In genomic region chrX:48538641-48539344, GRCh38 we compare ENCODE assay signal across 1 cellular context.
TF ChIP-seq lines count a peak whose summit lies in the region.

No MANE protein-coding gene starts in this region.

TF ChIP-seq in WTC11, 78 proteins besides CTCF, POLR2A, EP300 and RAD21 (continued from another document):
- no peak for TF ChIP-seq ZNF532 (CRISPR knock-in tag; IDR thresholded peaks at IDR 0.05; ENCODE audit: borderline replicate concordance)
- TF ChIP-seq ERG (CRISPR knock-in tag; IDR thresholded peaks at IDR 0.05) = no peak
